Comparison of ENCODE assay signal across 8 cellular contexts in genomic region chr19:45125975-45126493, GRCh38. TPM values are rescaled to one million over a fixed set of nuclear protein-coding genes. Genes with fewer than 3 reads are reported as not detected.
DNase-seq lines count a peak whose midpoint lies in the region; ATAC-seq, FAIRE-seq and TF ChIP-seq lines count a peak whose summit lies in the region.

No MANE protein-coding gene starts in this region.

- H3K9ac ChIP-seq in endothelial cell of umbilical vein (replicated peaks; ENCODE audit: extremely low read depth, insufficient read depth, low read length) = no peak overlapping the region

- H3K4me3 ChIP-seq in AG09309 (ENCODE audit: control insufficient read depth, low read depth, low read length) (no peak overlapping the region), endothelial cell of umbilical vein (replicated peaks in 1 of 3; ENCODE audit: insufficient read depth in 1 of 3, low read depth in 1 of 3, low read length in 3 of 3) (no peak overlapping the region)

- no peaks in the 10 kb centered on the region for H3K9me3 Mint-ChIP-seq in activated CD8-positive, alpha-beta T cell treated with anti-CD3 and anti-CD28 coated beads for 36 hours
- H3K9me3 Mint-ChIP-seq in natural killer cell = no peaks in the 10 kb centered on the region

- TF ChIP-seq CTCF in AG09309 (IDR thresholded peaks at IDR 0.05; ENCODE audit: control insufficient read depth, insufficient read depth, low read depth, low read length, missing control alignments) = peak; percentile 80
- TF ChIP-seq CTCF in GM13977 (IDR thresholded peaks at IDR 0.05; ENCODE audit: extremely low read depth, insufficient read depth, missing control alignments) = peak; percentile 91
- peak; percentile 81 for TF ChIP-seq CTCF in activated CD8-positive, alpha-beta T cell treated with anti-CD3 and anti-CD28 coated beads for 36 hours (IDR thresholded peaks at IDR 0.05)
- peak; percentile 74 to 84 for TF ChIP-seq CTCF in endothelial cell of umbilical vein (IDR thresholded peaks at IDR 0.05; ENCODE audit: extremely low read depth in 1 of 2, insufficient read depth in 1 of 2, low read depth in 1 of 2, low read length in 2 of 2)
- peak; percentile 77 for TF ChIP-seq CTCF in natural killer cell (IDR thresholded peaks at IDR 0.05)

- CTCF ChIA-PET in activated CD8-positive, alpha-beta T cell treated with anti-CD3 and anti-CD28 coated beads for 36 hours (lab: Charles Lee) = interaction anchor here (0.6 to 2.9 kb wide), 30 partner anchors 9 to 86 kb away, joined by 3 to 25 read pairs (median 5); partner anchors contain the start of genes BLOC1S3, GEMIN7, PPP1R37 and TRAPPC6A
- CTCF ChIA-PET in endothelial cell of umbilical vein (lab: Charles Lee) = interaction anchor here (1.0 to 3.4 kb wide), 7 partner anchors 10 to 57 kb away, joined by 3 to 21 read pairs (median 6); partner anchors contain the start of gene PPP1R37

- no peak for TF ChIP-seq POLR2A in endothelial cell of umbilical vein (IDR thresholded peaks at IDR 0.05; ENCODE audit: low read depth, low read length)

- H3K36me3 Mint-ChIP-seq in activated CD8-positive, alpha-beta T cell treated with anti-CD3 and anti-CD28 coated beads for 36 hours (ENCODE audit: low read depth) = no peaks in the 10 kb centered on the region
- H3K36me3 Mint-ChIP-seq in natural killer cell = no peaks in the 10 kb centered on the region

- no peaks in the 10 kb centered on the region for H3K9me3 ChIP-seq in endothelial cell of umbilical vein (replicated peaks; ENCODE audit: control insufficient read depth, insufficient read depth, low read length)

- intact Hi-C loops in activated CD8-positive, alpha-beta T cell treated with anti-CD3 and anti-CD28 coated beads for 36 hours (cut with micrococcal nuclease) = no loop called here
- intact Hi-C loops in endothelial cell of umbilical vein (cut with micrococcal nuclease) = loop anchor here (1.0 to 5.0 kb wide), 2 partner anchors 34 to 109 kb away; partner anchors contain the start of gene PPP1R37
- intact Hi-C loops in natural killer cell (cut with micrococcal nuclease) = no loop called here

- H3K27me3 Mint-ChIP-seq in activated CD8-positive, alpha-beta T cell treated with anti-CD3 and anti-CD28 coated beads for 36 hours = no peaks in the 10 kb centered on the region
- H3K27me3 Mint-ChIP-seq in natural killer cell (ENCODE audit: low read depth in 2 of 2) = no peaks in the 10 kb centered on the region

- POLR2A ChIA-PET in activated CD8-positive, alpha-beta T cell treated with anti-CD3 and anti-CD28 coated beads for 36 hours (lab: Charles Lee) = no interaction called here
- POLR2A ChIA-PET in endothelial cell of umbilical vein (lab: Charles Lee) = interaction anchor here (0.6 kb wide), 1 partner anchor 399 kb away, joined by 5 read pairs; no protein-coding TSS in a partner anchor

- no peak overlapping the region for H3K4me3 Mint-ChIP-seq in activated CD8-positive, alpha-beta T cell treated with anti-CD3 and anti-CD28 coated beads for 36 hours
- no peak overlapping the region for H3K4me3 Mint-ChIP-seq in natural killer cell

- no peak overlapping the region for H3K27ac ChIP-seq in endothelial cell of umbilical vein (ENCODE audit: insufficient read depth, low read depth, low read length)

- H3K36me3 ChIP-seq in endothelial cell of umbilical vein (ENCODE audit: control insufficient read depth in 2 of 2, extremely low read depth in 1 of 2, insufficient read depth in 2 of 2, low read length in 2 of 2) = no peaks in the 10 kb centered on the region

- no peaks in the 10 kb centered on the region for H3K9me1 ChIP-seq in endothelial cell of umbilical vein (replicated peaks; ENCODE audit: control insufficient read depth, extremely low read depth, insufficient read depth, low read length)

- H3K27me3 ChIP-seq in endothelial cell of umbilical vein (ENCODE audit: control insufficient read depth in 2 of 2, insufficient read depth in 2 of 2, low read length in 2 of 2) = no peaks in the 10 kb centered on the region

- in situ Hi-C loops in GM13977 (cut with MboI; ENCODE audit: low pct_unique_long_range_greater_than_20kb, low sequenced_read_pairs, unreplicated experiment) = no loop called here

- peaks cover 34% of the 10 kb centered on the region for H3K4me1 Mint-ChIP-seq in activated CD8-positive, alpha-beta T cell treated with anti-CD3 and anti-CD28 coated beads for 36 hours (ENCODE audit: low read depth)
- peaks cover 21 to 39% of the 10 kb centered on the region in 2 donors for H3K4me1 Mint-ChIP-seq in natural killer cell

- no peak overlapping the region for H2AFZ ChIP-seq in endothelial cell of umbilical vein (ENCODE audit: low read depth, low read length)

- no peaks in the 10 kb centered on the region for H4K20me1 ChIP-seq in endothelial cell of umbilical vein (replicated peaks; ENCODE audit: control insufficient read depth, extremely low read depth, insufficient read depth, low read length)

- BruUV-seq in endothelial cell of umbilical vein (replicated peaks; lab: Mats Ljungman, UMichigan) = no TSS peak

- dilution Hi-C loops in endothelial cell of umbilical vein (cut with MboI; ENCODE audit: extremely low pct_ligation_motif_present, low sequenced_read_pairs) = no loop called here

- ATAC-seq in activated CD8-positive, alpha-beta T cell treated with anti-CD3 and anti-CD28 coated beads for 36 hours = peak; percentile 87
- ATAC-seq in natural killer cell = peak; percentile 80 to 94 (median 91)

- DNase-seq in AG09309 (ENCODE audit: low read depth) (no peak), GM13977 (ENCODE audit: low spot score) (no peak), NCI-H460 (ENCODE audit: extremely low read depth, low read depth) (peak; percentile 35), endothelial cell of umbilical vein (ENCODE audit: low read depth, low spot score) (peak; percentile 52), natural killer cell (peak; percentile 58), superior temporal gyrus (ENCODE audit: extremely low spot score) (peak; percentile 57), putamen (ENCODE audit: low spot score) (no peak)
- DNase-seq in activated CD8-positive, alpha-beta T cell treated with anti-CD3 and anti-CD28 coated beads for 36 hours = peak; percentile 89

- H3K4me1 ChIP-seq in endothelial cell of umbilical vein (ENCODE audit: control insufficient read depth, extremely low read depth, insufficient read depth, low read length) = peaks cover 4% of the 10 kb centered on the region

- peaks cover 35% of the 10 kb centered on the region for H3K79me2 ChIP-seq in endothelial cell of umbilical vein (ENCODE audit: control insufficient read depth, insufficient read depth, low read length)

- FAIRE-seq in endothelial cell of umbilical vein (lab: Jason Lieb, UNC) = peak; percentile 78

- H3K4me2 ChIP-seq in endothelial cell of umbilical vein (ENCODE audit: insufficient read depth, low read length) = no peak overlapping the region

- H3K27ac Mint-ChIP-seq in activated CD8-positive, alpha-beta T cell treated with anti-CD3 and anti-CD28 coated beads for 36 hours = no peak overlapping the region
- H3K27ac Mint-ChIP-seq in natural killer cell = no peak overlapping the region

RNA-seq across cellular contexts. Expression of gene PPP1R37, which starts 33.1 kb away (rescaled TPM):
- 10.8 and 11.8 TPM in 2 replicates for total RNA-seq in NCI-H460 (2014; rRNA removed; shearing (Covaris generic))
- 43.2 and 49.7 TPM in 2 replicates for polyA plus RNA-seq in NCI-H460 (2014; cell fraction: nucleus; rRNA removed)
- 10 to 100 TPM; 20.9 to 21.2 TPM for total RNA-seq in activated CD8-positive, alpha-beta T cell treated with anti-CD3 and anti-CD28 coated beads for 36 hours
- total RNA-seq in endothelial cell of umbilical vein (27.1 and 28.5 TPM in 2 replicates), natural killer cell (10 to 100 TPM; 23.8 to 29.3 (median 25.0) TPM)
- 16.2 and 18.6 TPM in 2 replicates for polyA plus RNA-seq in endothelial cell of umbilical vein
- 12.6 and 17.7 TPM in 2 replicates for polyA plus RNA-seq in endothelial cell of umbilical vein (2011; cell fraction: cytosol; rRNA removed)
- 35.2 and 40.6 TPM in 2 replicates for polyA plus RNA-seq in endothelial cell of umbilical vein (2011; cell fraction: nucleus; rRNA removed)
- 15.2 and 20.4 TPM in 2 replicates for polyA plus RNA-seq in endothelial cell of umbilical vein (2012)
- polyA minus RNA-seq in endothelial cell of umbilical vein = 10.0 and 10.5 TPM in 2 replicates
- 12.6 TPM for polyA minus RNA-seq in endothelial cell of umbilical vein (2011; cell fraction: cytosol; rRNA and poly(A)+ RNA removed)
- polyA minus RNA-seq in endothelial cell of umbilical vein (2011; cell fraction: nucleus; rRNA and poly(A)+ RNA removed) = 11.8 and 14.1 TPM in 2 replicates

RNA-seq across cellular contexts. Expression of gene NKPD1, which starts 34.7 kb away (rescaled TPM):
- 0.07 TPM in 1 of 2 replicates, not detected in the other for total RNA-seq in NCI-H460 (2014; rRNA removed; shearing (Covaris generic))
- polyA plus RNA-seq in NCI-H460 (2014; cell fraction: nucleus; rRNA removed) = 0.85 TPM in 1 of 2 replicates, not detected in the other
- under 1 TPM; 0.07 to 0.16 TPM for total RNA-seq in activated CD8-positive, alpha-beta T cell treated with anti-CD3 and anti-CD28 coated beads for 36 hours
- total RNA-seq in endothelial cell of umbilical vein (not detected in 2 replicates), natural killer cell (under 1 TPM; 0.55 to 1.00 (median 0.66) TPM)
- 0.04 and 0.05 TPM in 2 replicates for polyA plus RNA-seq in endothelial cell of umbilical vein
- 0.03 and 0.04 TPM in 2 replicates for polyA plus RNA-seq in endothelial cell of umbilical vein (2011; cell fraction: cytosol; rRNA removed)
- polyA plus RNA-seq in endothelial cell of umbilical vein (2011; cell fraction: nucleus; rRNA removed) = 0.12 and 0.28 TPM in 2 replicates
- polyA plus RNA-seq in endothelial cell of umbilical vein (2012) = 0.07 TPM in 2 replicates
- 0.08 and 0.12 TPM in 2 replicates for polyA minus RNA-seq in endothelial cell of umbilical vein
- not detected for polyA minus RNA-seq in endothelial cell of umbilical vein (2011; cell fraction: cytosol; rRNA and poly(A)+ RNA removed)
- polyA minus RNA-seq in endothelial cell of umbilical vein (2011; cell fraction: nucleus; rRNA and poly(A)+ RNA removed) = 0.14 and 0.19 TPM in 2 replicates

RNA-seq across cellular contexts. Expression of gene GEMIN7, which starts 47.0 kb away (rescaled TPM):
- 20.2 and 24.5 TPM in 2 replicates for total RNA-seq in NCI-H460 (2014; rRNA removed; shearing (Covaris generic))
- 21.7 and 23.0 TPM in 2 replicates for polyA plus RNA-seq in NCI-H460 (2014; cell fraction: nucleus; rRNA removed)
- total RNA-seq in activated CD8-positive, alpha-beta T cell treated with anti-CD3 and anti-CD28 coated beads for 36 hours = 10 to 100 TPM; 44.1 to 46.8 TPM
- total RNA-seq in endothelial cell of umbilical vein (30.3 and 34.2 TPM in 2 replicates), natural killer cell (10 to 100 TPM; 27.7 to 28.7 (median 27.9) TPM)
- polyA plus RNA-seq in endothelial cell of umbilical vein = 53.7 and 55.6 TPM in 2 replicates
- 35.0 and 46.4 TPM in 2 replicates for polyA plus RNA-seq in endothelial cell of umbilical vein (2011; cell fraction: cytosol; rRNA removed)
- 20.9 and 25.6 TPM in 2 replicates for polyA plus RNA-seq in endothelial cell of umbilical vein (2011; cell fraction: nucleus; rRNA removed)
- polyA plus RNA-seq in endothelial cell of umbilical vein (2012) = 34.5 and 38.7 TPM in 2 replicates
- 9.1 and 10.5 TPM in 2 replicates for polyA minus RNA-seq in endothelial cell of umbilical vein
- 17.5 TPM for polyA minus RNA-seq in endothelial cell of umbilical vein (2011; cell fraction: cytosol; rRNA and poly(A)+ RNA removed)
- 5.8 and 10.1 TPM in 2 replicates for polyA minus RNA-seq in endothelial cell of umbilical vein (2011; cell fraction: nucleus; rRNA and poly(A)+ RNA removed)

RNA-seq across cellular contexts. Expression of gene ZNF296, which starts 49.8 kb away (rescaled TPM):
- total RNA-seq in NCI-H460 (2014; rRNA removed; shearing (Covaris generic)) = 0.27 and 1.4 TPM in 2 replicates
- 0.61 TPM in 1 of 2 replicates, not detected in the other for polyA plus RNA-seq in NCI-H460 (2014; cell fraction: nucleus; rRNA removed)
- total RNA-seq in activated CD8-positive, alpha-beta T cell treated with anti-CD3 and anti-CD28 coated beads for 36 hours = 1 to 10 TPM; 5.0 to 6.3 TPM
- total RNA-seq in endothelial cell of umbilical vein = 1.8 and 2.1 TPM in 2 replicates
- 0.35 and 0.46 TPM in 2 replicates for polyA plus RNA-seq in endothelial cell of umbilical vein
- polyA plus RNA-seq in endothelial cell of umbilical vein (2011; cell fraction: cytosol; rRNA removed) = 0.12 and 0.16 TPM in 2 replicates
- 0.26 and 0.34 TPM in 2 replicates for polyA plus RNA-seq in endothelial cell of umbilical vein (2011; cell fraction: nucleus; rRNA removed)
- 0.94 and 1.3 TPM in 2 replicates for polyA plus RNA-seq in endothelial cell of umbilical vein (2012)
- 0.17 TPM in 1 of 2 replicates, not detected in the other for polyA minus RNA-seq in endothelial cell of umbilical vein
- 3.0 TPM for polyA minus RNA-seq in endothelial cell of umbilical vein (2011; cell fraction: cytosol; rRNA and poly(A)+ RNA removed)
- 0.38 TPM in 1 of 2 replicates, not detected in the other for polyA minus RNA-seq in endothelial cell of umbilical vein (2011; cell fraction: nucleus; rRNA and poly(A)+ RNA removed)
- 1 to 10 TPM; 5.1 to 8.0 (median 8.0) TPM for total RNA-seq in natural killer cell

RNA-seq across cellular contexts. Expression of gene TRAPPC6A, which starts 52.0 kb away (rescaled TPM):
- 5.3 and 5.8 TPM in 2 replicates for total RNA-seq in NCI-H460 (2014; rRNA removed; shearing (Covaris generic))
- 1.8 and 3.0 TPM in 2 replicates for polyA plus RNA-seq in NCI-H460 (2014; cell fraction: nucleus; rRNA removed)
- 10 to 100 TPM; 27.3 to 28.8 TPM for total RNA-seq in activated CD8-positive, alpha-beta T cell treated with anti-CD3 and anti-CD28 coated beads for 36 hours
- 12.6 and 18.1 TPM in 2 replicates for total RNA-seq in endothelial cell of umbilical vein
- polyA plus RNA-seq in endothelial cell of umbilical vein = 45.4 and 46.6 TPM in 2 replicates
- 27.9 and 33.7 TPM in 2 replicates for polyA plus RNA-seq in endothelial cell of umbilical vein (2011; cell fraction: cytosol; rRNA removed)
- 10.1 and 11.3 TPM in 2 replicates for polyA plus RNA-seq in endothelial cell of umbilical vein (2011; cell fraction: nucleus; rRNA removed)
- 13.5 and 28.7 TPM in 2 replicates for polyA plus RNA-seq in endothelial cell of umbilical vein (2012)
- 3.4 and 5.6 TPM in 2 replicates for polyA minus RNA-seq in endothelial cell of umbilical vein
- 1.8 TPM for polyA minus RNA-seq in endothelial cell of umbilical vein (2011; cell fraction: cytosol; rRNA and poly(A)+ RNA removed)
- polyA minus RNA-seq in endothelial cell of umbilical vein (2011; cell fraction: nucleus; rRNA and poly(A)+ RNA removed) = 0.96 TPM in 2 replicates
- total RNA-seq in natural killer cell = 10 to 100 TPM; 38.0 to 47.0 (median 45.2) TPM

Comparison
In these comparisons a context has a peak if more than half of its experiments do, and no peak if none do; other contexts are left out.
1. DNase-seq: peak in NCI-H460 (single experiment), activated CD8-positive, alpha-beta T cell treated with anti-CD3 and anti-CD28 coated beads for 36 hours (single experiment), endothelial cell of umbilical vein (single experiment), natural killer cell (single experiment) and superior temporal gyrus (single experiment); none in AG09309 (single experiment), GM13977 (single experiment) and putamen (single experiment).
2. Peak in every context shown above with its lines, with median percentiles within 50 percentile points of each other: CTCF ChIP-seq.